Comparison of ENCODE assay signal across 1 cellular context in the genomic region with DNA sequence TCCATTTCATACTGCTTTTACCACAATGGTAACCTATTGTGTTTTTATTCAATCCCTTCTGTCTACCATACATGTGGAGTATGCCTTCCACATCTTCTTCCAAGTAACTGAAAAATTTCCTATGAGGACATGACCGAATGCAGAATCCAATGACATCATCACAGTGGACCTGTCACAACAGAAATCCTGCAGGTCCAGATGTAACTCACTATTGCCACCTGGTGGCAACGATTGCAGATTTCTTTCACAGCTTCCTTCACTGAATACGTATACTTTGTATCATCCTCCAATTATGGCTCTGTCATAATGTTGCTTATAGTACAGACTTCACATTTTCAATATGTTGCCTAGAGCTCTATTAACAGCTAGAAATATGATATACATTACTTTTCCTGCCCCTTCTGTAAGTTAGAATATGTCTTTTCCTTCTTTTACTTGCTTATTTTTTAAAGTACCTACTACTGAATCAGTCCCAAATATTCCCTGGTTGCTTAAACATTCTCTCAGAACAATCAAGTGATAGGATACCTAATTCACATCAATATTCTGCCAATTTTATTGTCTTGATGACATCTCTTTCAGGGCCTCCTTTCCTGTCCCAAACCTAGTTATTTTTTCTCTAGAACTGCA.
TF ChIP-seq lines count a peak whose summit lies in the region.

No MANE protein-coding gene starts in this region.

TF ChIP-seq in H1, 55 proteins besides CTCF, POLR2A, EP300 and RAD21:
- TF ChIP-seq GABPA (IDR thresholded peaks at IDR 0.05; ENCODE audit: borderline replicate concordance, insufficient read depth, low read length): no peak
- peak; percentile 98 for TF ChIP-seq ATF2 (IDR thresholded peaks at IDR 0.05; ENCODE audit: low read length)
- TF ChIP-seq CBX8 (IDR thresholded peaks at IDR 0.05; ENCODE audit: borderline replicate concordance, low read depth, low read length): no peak
- peak; percentile 78 for TF ChIP-seq JUND (IDR thresholded peaks at IDR 0.05; ENCODE audit: low read length)
- no peak for TF ChIP-seq TAF7 (optimal IDR thresholded peaks at IDR 0.05; ENCODE audit: borderline replicate concordance, low read depth, low read length)
- no peak for TF ChIP-seq BACH1 (IDR thresholded peaks at IDR 0.05; ENCODE audit: low read length)
- TF ChIP-seq CREB1 (IDR thresholded peaks at IDR 0.05): peak; percentile 87
- TF ChIP-seq, protein P1, sequence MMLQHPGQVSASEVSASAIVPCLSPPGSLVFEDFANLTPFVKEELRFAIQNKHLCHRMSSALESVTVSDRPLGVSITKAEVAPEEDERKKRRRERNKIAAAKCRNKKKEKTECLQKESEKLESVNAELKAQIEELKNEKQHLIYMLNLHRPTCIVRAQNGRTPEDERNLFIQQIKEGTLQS (IDR thresholded peaks at IDR 0.05; ENCODE audit: insufficient read depth, low read depth, low read length): 0 out of 2 replicates have a peak, but pooled peaks have one; percentile 13
- 0 out of 2 replicates have a peak, but pooled peaks have one; percentile 41 for TF ChIP-seq JUN (IDR thresholded peaks at IDR 0.05; ENCODE audit: low read depth, low read length)
